Comparison of ENCODE assay signal across 29 cellular contexts in genomic region chr1:111283838-111284237, GRCh38. TPM values are rescaled to one million over a fixed set of nuclear protein-coding genes. Genes with fewer than 3 reads are reported as not detected.
DNase-seq lines count a peak whose midpoint lies in the region; ATAC-seq, FAIRE-seq and TF ChIP-seq lines count a peak whose summit lies in the region.
"Had no signal": no experiment of that assay in that cellular context is flagged by ENCODE, and none has a peak within 500 bp of the region (broad histone marks: within the 10 kb centered on the region; RNA-seq: fewer than 3 reads in every experiment).

No MANE protein-coding gene starts in this region.

- TF ChIP-seq EP300 in HepG2 (IDR thresholded peaks at IDR 0.05; ENCODE audit: low read depth in 2 of 2, low read length in 2 of 2) (no peak), HepG2 (CRISPR knock-in tag; IDR thresholded peaks at IDR 0.05; ENCODE audit: borderline replicate concordance) (no peak)

- in situ Hi-C loops in HepG2 (cut with HindIII; ENCODE audit: extremely low pct_ligation_motif_present, low pct_unique_long_range_greater_than_20kb): no loop called here

- intact Hi-C loops in HepG2 (cut with micrococcal nuclease; ENCODE audit: unreplicated experiment): no loop called here
- intact Hi-C loops in right lobe of liver (cut with DNase I): no loop called here

- POLR2A ChIA-PET in HepG2 (lab: Yijun Ruan, JAX): no interaction called here

- peaks cover 32% of the 10 kb centered on the region for H3K4me1 ChIP-seq in HepG2 (ENCODE audit: insufficient read depth, low read length)
- H3K4me1 ChIP-seq in right lobe of liver: no peaks in the 10 kb centered on the region
- H3K4me1 ChIP-seq: BE2C, BLaER1 had no signal

- TF ChIP-seq CTCF in HepG2 (CRISPR knock-in tag; IDR thresholded peaks at IDR 0.05) (no peak), right lobe of liver (IDR thresholded peaks at IDR 0.05) (no peak), nephron progenitor cell (IDR thresholded peaks at IDR 0.05) (no peak)

- peak; percentile 66 for ATAC-seq in HepG2
- no peak for ATAC-seq in right lobe of liver
- ATAC-seq: GM12878 had no signal

- CTCF ChIA-PET in HepG2 (lab: Yijun Ruan, JAX; ENCODE audit: low intra/inter-chr PET ratio, low total read pairs): no interaction called here

- no peak overlapping the region for H2AFZ ChIP-seq in HepG2 (ENCODE audit: low read length)

- H3K27me3 ChIP-seq in HepG2 (ENCODE audit: control insufficient read depth in 1 of 2, insufficient read depth in 2 of 2, low read length in 2 of 2) (0 out of 5 replicates have a peak, but pooled peaks cover 0 to 2% of the 10 kb centered on the region in 2 experiments), right lobe of liver (no peaks in the 10 kb centered on the region)
- H3K27me3 ChIP-seq: BLaER1 had no signal

- H3K4me3 ChIP-seq in HepG2 (replicated peaks in 1 of 3; ENCODE audit: insufficient read depth in 1 of 3, low read depth in 2 of 3, low read length in 3 of 3): no peak overlapping the region
- H3K4me3 ChIP-seq in right lobe of liver: no peak overlapping the region
- H3K4me3 ChIP-seq: BLaER1, GM12878 had no signal

- H3K36me3 ChIP-seq in HepG2 (replicated peaks in 1 of 2; ENCODE audit: control insufficient read depth in 1 of 2, insufficient read depth in 2 of 2, low read length in 2 of 2) (no peaks in the 10 kb centered on the region), right lobe of liver (no peaks in the 10 kb centered on the region)
- H3K36me3 ChIP-seq: BE2C, BLaER1 had no signal

- H3K27ac ChIP-seq in HepG2 (ENCODE audit: extremely low read length, insufficient read depth, low read length) (no peak overlapping the region), right lobe of liver (no peak overlapping the region)
- H3K27ac ChIP-seq: BLaER1 had no signal

- H3K4me2 ChIP-seq in HepG2 (ENCODE audit: low read depth, low read length): no peak overlapping the region
- H3K4me2 ChIP-seq: BLaER1 had no signal

- H3K79me2 ChIP-seq in HepG2 (ENCODE audit: insufficient read depth, low read length): no peaks in the 10 kb centered on the region

- no peak for TF ChIP-seq RAD21 in HepG2 (CRISPR knock-in tag; IDR thresholded peaks at IDR 0.05)

- no peaks in the 10 kb centered on the region for H4K20me1 ChIP-seq in HepG2 (ENCODE audit: insufficient read depth, low read length)
- H4K20me1 ChIP-seq: BLaER1 had no signal

- H3K9me3 ChIP-seq in HepG2 (ENCODE audit: low read length) (no peaks in the 10 kb centered on the region), right lobe of liver (no peaks in the 10 kb centered on the region)
- H3K9me3 ChIP-seq: BE2C, BLaER1 had no signal

- no peaks in the 10 kb centered on the region for H3K9me3 Mint-ChIP-seq in nephron progenitor cell
- H3K9me3 Mint-ChIP-seq: CD4-positive, alpha-beta memory T cell; CD8-positive, alpha-beta memory T cell had no signal

- peak; percentile 7 for DNase-seq in HepG2 (ENCODE audit: low spot score)
- DNase-seq in right lobe of liver: no peak
- peak; percentile 19 for DNase-seq in HuH-7.5 (ENCODE audit: low spot score)
- DNase-seq in renal cortical epithelial cell (ENCODE audit: low read depth): peak; percentile 4
- no peak for DNase-seq in NCI-H187 (lab: John Stamatoyannopoulos, UW)
- no peak for DNase-seq in nephron progenitor cell
- DNase-seq: 8988T; ACHN; BE2C; C1 segment of cervical spinal cord; CD4-positive, alpha-beta memory T cell; CD4-positive, CD25-positive, alpha-beta regulatory T cell; CD8-positive, alpha-beta memory T cell; COR-L47; DMS 273 treated with DMSO at 0.1 percent for 48 hours; DMS153; DMS79; DND-41; EL; GDM1 had no signal

- TF ChIP-seq POLR2A in HepG2 (IDR thresholded peaks at IDR 0.05; ENCODE audit: insufficient read depth in 1 of 2, low read depth in 2 of 2, low read length in 2 of 2) (no peak), right lobe of liver (IDR thresholded peaks at IDR 0.05) (no peak)

- no peaks in the 10 kb centered on the region for H3K4me1 Mint-ChIP-seq in nephron progenitor cell
- H3K4me1 Mint-ChIP-seq: CD14-positive monocyte had no signal

- peaks cover 5% of the 10 kb centered on the region for H3K27me3 Mint-ChIP-seq in nephron progenitor cell (ENCODE audit: low read depth, poor library complexity)
- H3K27me3 Mint-ChIP-seq: CD4-positive, alpha-beta memory T cell; CD8-positive, alpha-beta memory T cell had no signal

- H3K36me3 Mint-ChIP-seq in nephron progenitor cell (ENCODE audit: low read depth): no peaks in the 10 kb centered on the region
- H3K36me3 Mint-ChIP-seq: CD14-positive monocyte; CD4-positive, alpha-beta memory T cell; CD4-positive, CD25-positive, alpha-beta regulatory T cell; CD8-positive, alpha-beta memory T cell had no signal

- no peak overlapping the region for H3K9ac ChIP-seq in HepG2 (ENCODE audit: insufficient read depth, low read depth, low read length)
- H3K9ac ChIP-seq: BLaER1 had no signal

- BruUV-seq in HepG2 (replicated peaks; lab: Mats Ljungman, UMichigan): no TSS peak

- no peak for FAIRE-seq in HepG2 (lab: Jason Lieb, UNC)
- FAIRE-seq: GM12878, GM12892, GM19239 had no signal

- H3K4me3 Mint-ChIP-seq in nephron progenitor cell: no peak overlapping the region
- H3K4me3 Mint-ChIP-seq: CD14-positive monocyte; CD4-positive, alpha-beta memory T cell; CD4-positive, CD25-positive, alpha-beta regulatory T cell; CD8-positive, alpha-beta memory T cell had no signal

- no peak overlapping the region for H3K27ac Mint-ChIP-seq in nephron progenitor cell
- H3K27ac Mint-ChIP-seq: CD14-positive monocyte; CD4-positive, alpha-beta memory T cell; CD4-positive, CD25-positive, alpha-beta regulatory T cell; CD8-positive, alpha-beta memory T cell had no signal

RNA-seq across cellular contexts. Expression of gene CHIA, which starts 6.8 kb away (rescaled TPM):
- total RNA-seq in HepG2 (2016; rRNA removed; fragmentation: Illumina TruSeq; extraction: Trizol) (not detected in 2 replicates), right lobe of liver (not detected), renal cortical epithelial cell (not detected in 2 replicates)
- not detected in 2 replicates for total RNA-seq in HepG2 (2016; cell fraction: cytosol; rRNA removed; fragmentation: Illumina TruSeq; extraction: Trizol; ENCODE audit: low read depth)
- total RNA-seq in HepG2 (2016; cell fraction: insoluble cytoplasmic fraction; rRNA removed; fragmentation: Illumina TruSeq; extraction: Trizol): not detected in 2 replicates
- not detected in 2 replicates for total RNA-seq in HepG2 (2016; cell fraction: membrane; rRNA removed; fragmentation: Illumina TruSeq; extraction: Trizol)
- total RNA-seq in HepG2 (2016; cell fraction: nucleus; rRNA removed; fragmentation: Illumina TruSeq; extraction: Trizol): not detected in 2 replicates
- not detected in 2 replicates for polyA plus RNA-seq in HepG2 (2011; rRNA removed)
- polyA plus RNA-seq in HepG2 (2011; cell fraction: cytosol; rRNA removed): not detected in 2 replicates
- polyA plus RNA-seq in HepG2 (2011; cell fraction: nucleus; rRNA removed): not detected in 2 replicates
- polyA plus RNA-seq in HepG2 (2012): not detected in 2 replicates
- not detected in 2 replicates for polyA plus RNA-seq in HepG2 (2016; cell fraction: cytosol; fragmentation: Illumina TruSeq; extraction: Trizol; ENCODE audit: low read depth)
- polyA plus RNA-seq in HepG2 (2016; cell fraction: insoluble cytoplasmic fraction; fragmentation: Illumina TruSeq; extraction: Trizol; ENCODE audit: low read depth): not detected in 2 replicates
- polyA plus RNA-seq in HepG2 (2016; cell fraction: membrane; fragmentation: Illumina TruSeq; extraction: Trizol; ENCODE audit: low read depth): not detected in 2 replicates
- polyA plus RNA-seq in HepG2 (2016; cell fraction: nucleus; fragmentation: Illumina TruSeq; extraction: Trizol; ENCODE audit: insufficient read depth, low read depth): not detected in 2 replicates
- not detected in 2 replicates for polyA minus RNA-seq in HepG2 (2011; rRNA and poly(A)+ RNA removed; ENCODE audit: low replicate concordance)
- not detected in 2 replicates for polyA minus RNA-seq in HepG2 (2011; cell fraction: cytosol; rRNA and poly(A)+ RNA removed)
- not detected in 2 replicates for polyA minus RNA-seq in HepG2 (2011; cell fraction: nucleus; rRNA and poly(A)+ RNA removed)
- total RNA-seq: A673; CD4-positive, alpha-beta memory T cell; CD4-positive, CD25-positive, alpha-beta regulatory T cell; CD8-positive, alpha-beta memory T cell; Daoy; G401; GM12878 had no signal
- polyA plus RNA-seq: AG04450; CD14-positive monocyte; CD4-positive, alpha-beta memory T cell; CD4-positive, CD25-positive, alpha-beta regulatory T cell; CD8-positive, alpha-beta memory T cell had no signal

RNA-seq across cellular contexts. Expression of gene CHI3L2, which starts 56.3 kb away (rescaled TPM):
- total RNA-seq in HepG2 (2016; rRNA removed; fragmentation: Illumina TruSeq; extraction: Trizol) (1.7 and 1.9 TPM in 2 replicates), right lobe of liver (under 1 TPM in 5 of 6 experiments, not detected in 1; 0.15 to 0.58 (median 0.26) TPM), renal cortical epithelial cell (1.6 and 3.0 TPM in 2 replicates)
- 1.5 and 2.1 TPM in 2 replicates for total RNA-seq in HepG2 (2016; cell fraction: cytosol; rRNA removed; fragmentation: Illumina TruSeq; extraction: Trizol; ENCODE audit: low read depth)
- total RNA-seq in HepG2 (2016; cell fraction: insoluble cytoplasmic fraction; rRNA removed; fragmentation: Illumina TruSeq; extraction: Trizol): 1.5 and 1.6 TPM in 2 replicates
- total RNA-seq in HepG2 (2016; cell fraction: membrane; rRNA removed; fragmentation: Illumina TruSeq; extraction: Trizol): 1.7 and 2.0 TPM in 2 replicates
- 0.90 and 1.4 TPM in 2 replicates for total RNA-seq in HepG2 (2016; cell fraction: nucleus; rRNA removed; fragmentation: Illumina TruSeq; extraction: Trizol)
- 0.46 and 0.65 TPM in 2 replicates for polyA plus RNA-seq in HepG2 (2011; rRNA removed)
- polyA plus RNA-seq in HepG2 (2011; cell fraction: cytosol; rRNA removed): 0.44 and 0.51 TPM in 2 replicates
- polyA plus RNA-seq in HepG2 (2011; cell fraction: nucleus; rRNA removed): 0.13 and 0.55 TPM in 2 replicates
- 0.35 and 0.46 TPM in 2 replicates for polyA plus RNA-seq in HepG2 (2012)
- polyA plus RNA-seq in HepG2 (2016; cell fraction: cytosol; fragmentation: Illumina TruSeq; extraction: Trizol; ENCODE audit: low read depth): 0.80 and 1.0 TPM in 2 replicates
- polyA plus RNA-seq in HepG2 (2016; cell fraction: insoluble cytoplasmic fraction; fragmentation: Illumina TruSeq; extraction: Trizol; ENCODE audit: low read depth): 1.2 and 1.8 TPM in 2 replicates
- polyA plus RNA-seq in HepG2 (2016; cell fraction: membrane; fragmentation: Illumina TruSeq; extraction: Trizol; ENCODE audit: low read depth): 1.1 and 1.5 TPM in 2 replicates
- polyA plus RNA-seq in HepG2 (2016; cell fraction: nucleus; fragmentation: Illumina TruSeq; extraction: Trizol; ENCODE audit: insufficient read depth, low read depth): 2.6 and 3.9 TPM in 2 replicates
- not detected in 2 replicates for polyA minus RNA-seq in HepG2 (2011; rRNA and poly(A)+ RNA removed; ENCODE audit: low replicate concordance)
- not detected in 2 replicates for polyA minus RNA-seq in HepG2 (2011; cell fraction: cytosol; rRNA and poly(A)+ RNA removed)
- polyA minus RNA-seq in HepG2 (2011; cell fraction: nucleus; rRNA and poly(A)+ RNA removed): 1.2 and 1.3 TPM in 2 replicates
- total RNA-seq: A673, G401 had no signal

Comparison
In these comparisons a context has a peak if more than half of its experiments do, and no peak if none do; other contexts are left out.
1. DNase-seq: peak in HepG2 (single experiment), HuH-7.5 (single experiment) and renal cortical epithelial cell (single experiment); none in right lobe of liver (0 of 3), NCI-H187 (0 of 2) and nephron progenitor cell (single experiment).